ENCODE assay signal across 9 cellular contexts in the genomic region with DNA sequence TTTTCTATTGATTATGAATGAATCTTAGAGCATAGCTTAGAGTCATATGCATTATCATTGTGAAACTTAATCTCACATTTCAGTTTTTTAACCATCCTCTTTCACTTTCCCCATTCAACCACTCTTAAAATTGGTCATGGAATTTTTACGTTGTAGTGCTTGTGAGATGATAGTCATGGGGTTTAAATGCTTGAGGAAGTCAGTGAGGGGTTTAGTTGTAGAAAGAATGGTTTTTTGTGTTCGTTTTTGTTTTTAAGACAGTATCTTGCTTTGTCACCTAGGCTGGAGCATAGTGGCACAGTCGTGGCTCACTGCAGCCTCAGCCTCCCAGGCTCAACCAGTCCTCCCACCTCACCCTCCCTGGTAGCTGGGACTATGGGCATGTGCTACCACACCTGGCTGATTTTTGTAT. TPM values are rescaled to one million over a fixed set of nuclear protein-coding genes. Genes with fewer than 3 reads are reported as not detected.
DNase-seq lines count a peak whose midpoint lies in the region; ATAC-seq and TF ChIP-seq lines count a peak whose summit lies in the region.
"Had no signal": no experiment of that assay in that cellular context is flagged by ENCODE, and none has a peak within 500 bp of the region (broad histone marks: within the 10 kb centered on the region; RNA-seq: fewer than 3 reads in every experiment).

No MANE protein-coding gene starts in this region.

- CTCF ChIA-PET in T-cell (lab: Charles Lee) (interaction anchor here in 1 of 2 donors (0.6 to 1.7 kb wide), 2 partner anchors 10 to 112 kb away, joined by 3 to 5 read pairs; no protein-coding TSS in a partner anchor), MCF 10A (lab: Yijun Ruan, JAX) (interaction anchor here (0.8 kb wide), 1 partner anchor 159 kb away, joined by 6 read pairs; no protein-coding TSS in a partner anchor)

- TF ChIP-seq CTCF in suprapubic skin (IDR thresholded peaks at IDR 0.05) (no peak), MCF 10A (IDR thresholded peaks at IDR 0.05; ENCODE audit: unreplicated experiment) (no peak)

- peak overlapping the region; percentile 6 to 28 (median 26) for H3K4me3 Mint-ChIP-seq in T-cell
- H3K4me3 Mint-ChIP-seq in MCF 10A (ENCODE audit: unreplicated experiment) = no peak overlapping the region

- peaks cover 17% of the 10 kb centered on the region for H3K36me3 ChIP-seq in suprapubic skin

- H3K4me1 ChIP-seq in suprapubic skin = peaks cover 24% of the 10 kb centered on the region

- WGBS in suprapubic skin = 75% methylated on average over 3 of the region's 3 CpGs

- peak; percentile 66 for ATAC-seq in GM19043 (IDR thresholded peaks at IDR 0.05; ENCODE audit: low read depth, unreplicated experiment)
- ATAC-seq in HG02759 (IDR thresholded peaks at IDR 0.05; ENCODE audit: unreplicated experiment) = peak; percentile 61
- no peak for ATAC-seq in T-cell (replicated peaks in 1 of 4)
- ATAC-seq: heart right ventricle had no signal

- TF ChIP-seq EP300 in suprapubic skin (IDR thresholded peaks at IDR 0.05) = no peak

- H3K27me3 Mint-ChIP-seq in T-cell (no peaks in the 10 kb centered on the region), MCF 10A (ENCODE audit: insufficient read depth, unreplicated experiment) (no peaks in the 10 kb centered on the region)

- POLR2A ChIA-PET in T-cell (lab: Charles Lee) (interaction anchor here in 1 of 2 donors (0.6 to 0.7 kb wide), 3 partner anchors 10 to 22 kb away, joined by 3 to 4 read pairs (median 4); no protein-coding TSS in a partner anchor), MCF 10A (lab: Yijun Ruan, JAX) (interaction anchor here (0.6 to 3.6 kb wide), 5 partner anchors 10 to 146 kb away, joined by 3 to 16 read pairs (median 4); a partner anchor contains a TSS)

- TF ChIP-seq POLR2A in suprapubic skin (IDR thresholded peaks at IDR 0.05) = no peak

- H3K4me1 Mint-ChIP-seq in T-cell (peaks cover 49 to 60% (median 58%) of the 10 kb centered on the region in 3 donors), MCF 10A (ENCODE audit: insufficient read depth, unreplicated experiment) (peaks cover 16% of the 10 kb centered on the region)

- no peaks in the 10 kb centered on the region for H3K9me3 ChIP-seq in suprapubic skin
- H3K9me3 ChIP-seq: heart right ventricle had no signal

- H3K36me3 Mint-ChIP-seq in T-cell (peaks cover 32% of the 10 kb centered on the region), MCF 10A (ENCODE audit: insufficient read depth, unreplicated experiment) (peaks cover 44% of the 10 kb centered on the region)

- no peaks in the 10 kb centered on the region for H3K27me3 ChIP-seq in suprapubic skin
- H3K27me3 ChIP-seq: heart right ventricle had no signal

- H3K9me3 Mint-ChIP-seq in T-cell = no peaks in the 10 kb centered on the region
- H3K9me3 Mint-ChIP-seq in MCF 10A (ENCODE audit: unreplicated experiment) = no peaks in the 10 kb centered on the region

- no peak overlapping the region for H3K27ac ChIP-seq in suprapubic skin

- no peak for DNase-seq in T-cell
- peak; percentile 50 for DNase-seq in stimulated activated CD4-positive, alpha-beta T cell treated with anti-CD3 and anti-CD28 coated beads, Interleukin-15, amount 100 ng/mL, for 24 hours
- DNase-seq in NCI-H1930 (lab: John Stamatoyannopoulos, UW) = no peak
- no peak for DNase-seq in suprapubic skin (ENCODE audit: low spot score in 2 of 2)
- no peak for DNase-seq in MCF 10A (ENCODE audit: unreplicated experiment)
- DNase-seq: heart right ventricle, NCI-H526 treated with DMSO at 0.1 percent for 48 hours had no signal

- H3K27ac Mint-ChIP-seq in T-cell = peak overlapping the region; percentile 47 to 62
- no peak overlapping the region for H3K27ac Mint-ChIP-seq in MCF 10A (ENCODE audit: low read depth, unreplicated experiment)

- BruUV-seq in MCF 10A (replicated peaks; lab: Mats Ljungman, UMichigan) = no TSS peak

- intact Hi-C loops in MCF 10A (cut with micrococcal nuclease) = no loop called here

- H3K4me3 ChIP-seq in suprapubic skin = no peak overlapping the region
- H3K4me3 ChIP-seq: heart right ventricle had no signal

RNA-seq across cellular contexts. Expression of a gene that starts 19.6 kb away (rescaled TPM):
- 10 to 100 TPM; 20.1 to 41.6 (median 24.1) TPM for total RNA-seq in T-cell
- total RNA-seq in suprapubic skin = 100 to 1,000 TPM in 2 of 4 donors, 10 to 100 TPM in 2; 50.0 to 134 (median 99.8) TPM
- 29.5 and 31.4 TPM in 2 replicates for total RNA-seq in MCF 10A (2022)

Comparison
In these comparisons a context has a peak if more than half of its experiments do, and no peak if none do; other contexts are left out.
1. ATAC-seq: peak in GM19043 (single experiment) and HG02759 (single experiment); none in T-cell (0 of 4).